ENCODE assay signal across 10 cellular contexts in genomic region chr1:12178511-12178910, GRCh38. TPM values are rescaled to one million over a fixed set of nuclear protein-coding genes. Genes with fewer than 3 reads are reported as not detected.
A peak's percentile ranks its signal among the peaks of the same experiment; 100 is the strongest.
DNase-seq lines count a peak whose midpoint lies in the region; ATAC-seq and TF ChIP-seq lines count a peak whose summit lies in the region.
"Had no signal": no experiment of that assay in that cellular context is flagged by ENCODE, and none has a peak within 500 bp of the region (broad histone marks: within the 10 kb centered on the region; RNA-seq: fewer than 3 reads in every experiment).

No MANE protein-coding gene starts in this region.

- ATAC-seq in activated CD8-positive, alpha-beta memory T cell treated with anti-CD3 and anti-CD28 coated beads, Interleukin-2, amount 10 ng/mL, durations not matched to agents 7 days and 5 days: peak; percentile 0
- peak in 3 of 4 experiments; percentile 2 to 10 (median 5) for ATAC-seq in T-cell (replicated peaks in 1 of 4)

- H3K36me3 Mint-ChIP-seq in activated CD8-positive, alpha-beta memory T cell treated with anti-CD3 and anti-CD28 coated beads, Interleukin-2, amount 10 ng/mL, durations not matched to agents 7 days and 5 days: peaks cover 44% of the 10 kb centered on the region
- H3K36me3 Mint-ChIP-seq in T-cell (peaks cover 9% of the 10 kb centered on the region), immature natural killer cell (peaks cover 0 to 4% (median 3%) of the 10 kb centered on the region in 3 donors)

- no peaks in the 10 kb centered on the region for H3K9me3 Mint-ChIP-seq in activated CD8-positive, alpha-beta memory T cell treated with anti-CD3 and anti-CD28 coated beads, Interleukin-2, amount 10 ng/mL, durations not matched to agents 7 days and 5 days (ENCODE audit: low read depth)
- no peaks in the 10 kb centered on the region for H3K9me3 Mint-ChIP-seq in T-cell
- no peaks in the 10 kb centered on the region for H3K9me3 Mint-ChIP-seq in immature natural killer cell

- H3K4me1 Mint-ChIP-seq in activated CD8-positive, alpha-beta memory T cell treated with anti-CD3 and anti-CD28 coated beads, Interleukin-2, amount 10 ng/mL, durations not matched to agents 7 days and 5 days: peaks cover 84% of the 10 kb centered on the region
- peaks cover 89 to 96% (median 96%) of the 10 kb centered on the region in 3 donors for H3K4me1 Mint-ChIP-seq in T-cell
- peaks cover 98% of the 10 kb centered on the region in 2 donors for H3K4me1 Mint-ChIP-seq in immature natural killer cell

- peak overlapping the region; percentile 99 for H3K27ac Mint-ChIP-seq in activated CD8-positive, alpha-beta memory T cell treated with anti-CD3 and anti-CD28 coated beads, Interleukin-2, amount 10 ng/mL, durations not matched to agents 7 days and 5 days
- H3K27ac Mint-ChIP-seq in T-cell (peak overlapping the region; percentile 90 to 95), immature natural killer cell (peak overlapping the region; percentile 99 to 100 (median 100))

- POLR2A ChIA-PET in T-cell (lab: Charles Lee): interaction anchor here (0.5 to 1.8 kb wide), 12 partner anchors 9 to 54 kb away, joined by 3 to 10 read pairs (median 3); no protein-coding TSS in a partner anchor

- no peak for DNase-seq in activated CD8-positive, alpha-beta memory T cell treated with anti-CD3 and anti-CD28 coated beads, Interleukin-2, amount 10 ng/mL, durations not matched to agents 7 days and 5 days
- no peak for DNase-seq in activated CD8-positive, alpha-beta memory T cell treated with anti-CD3 and anti-CD28 coated beads for 24 hours
- peak in 1 of 34 experiments; percentile 38 for DNase-seq in T-cell
- DNase-seq in immature natural killer cell: no peak
- DNase-seq in NCI-H226: no peak
- DNase-seq in HuH-7.5 (ENCODE audit: low spot score): no peak
- no peak for DNase-seq in coronary artery (ENCODE audit: low spot score)

- H3K27ac ChIP-seq in temporal lobe (ENCODE audit: low read depth, low read length): peak overlapping the region; percentile 50
- peak overlapping the region in 1 of 2 donors; percentile 80 for H3K27ac ChIP-seq in coronary artery
- H3K27ac ChIP-seq: C4-2B, cardiac muscle cell had no signal

- CTCF ChIA-PET in activated CD8-positive, alpha-beta memory T cell treated with anti-CD3 and anti-CD28 coated beads, Interleukin-2, amount 10 ng/mL, durations not matched to agents 7 days and 5 days (lab: Charles Lee): interaction anchor here (0.7 to 8.2 kb wide), 13 partner anchors 8 to 111 kb away, joined by 3 to 104 read pairs (median 7); no protein-coding TSS in a partner anchor
- CTCF ChIA-PET in T-cell (lab: Charles Lee): interaction anchor here (0.8 to 3.2 kb wide), 7 partner anchors 10 to 54 kb away, joined by 3 to 37 read pairs (median 6); no protein-coding TSS in a partner anchor

- H3K4me3 Mint-ChIP-seq in activated CD8-positive, alpha-beta memory T cell treated with anti-CD3 and anti-CD28 coated beads, Interleukin-2, amount 10 ng/mL, durations not matched to agents 7 days and 5 days: peak overlapping the region; percentile 60
- peak overlapping the region; percentile 76 to 92 (median 78) for H3K4me3 Mint-ChIP-seq in T-cell
- H3K4me3 Mint-ChIP-seq in immature natural killer cell: peak overlapping the region; percentile 74 to 96 (median 81)

- no peak overlapping the region for H3K4me3 ChIP-seq in coronary artery
- H3K4me3 ChIP-seq: cardiac muscle cell had no signal

- H3K27me3 Mint-ChIP-seq in activated CD8-positive, alpha-beta memory T cell treated with anti-CD3 and anti-CD28 coated beads, Interleukin-2, amount 10 ng/mL, durations not matched to agents 7 days and 5 days: no peaks in the 10 kb centered on the region
- H3K27me3 Mint-ChIP-seq in T-cell (no peaks in the 10 kb centered on the region), immature natural killer cell (ENCODE audit: low read depth in 3 of 3) (peaks cover 14 to 51% (median 50%) of the 10 kb centered on the region in 3 donors)

- TF ChIP-seq CTCF in coronary artery (IDR thresholded peaks at IDR 0.05): no peak

RNA-seq across cellular contexts. Expression of gene TNFRSF1B, which starts 11.7 kb away (rescaled TPM):
- total RNA-seq in activated CD8-positive, alpha-beta memory T cell treated with anti-CD3 and anti-CD28 coated beads, Interleukin-2, amount 10 ng/mL, durations not matched to agents 7 days and 5 days: 100 to 1,000 TPM; 294 to 370 TPM
- total RNA-seq in T-cell (100 to 1,000 TPM in 2 of 5 donors, 10 to 100 TPM in 3; 55.0 to 130 (median 99.6) TPM), temporal lobe (2.0 TPM)
- 100 to 1,000 TPM; 162 to 269 (median 165) TPM for polyA plus RNA-seq in immature natural killer cell
- polyA plus RNA-seq: cardiac muscle cell had no signal

RNA-seq across cellular contexts. Expression of gene VPS13D, which starts 51.3 kb away (rescaled TPM):
- 10 to 100 TPM; 34.6 to 38.3 TPM for total RNA-seq in activated CD8-positive, alpha-beta memory T cell treated with anti-CD3 and anti-CD28 coated beads, Interleukin-2, amount 10 ng/mL, durations not matched to agents 7 days and 5 days
- 10 to 100 TPM; 73.5 to 85.9 (median 75.8) TPM for total RNA-seq in T-cell
- polyA plus RNA-seq in immature natural killer cell: 1 to 10 TPM; 4.2 to 9.9 (median 6.6) TPM
- total RNA-seq in temporal lobe: 52.1 TPM

Comparison
In these comparisons a context has a peak if more than half of its experiments do, and no peak if none do; other contexts are left out.
1. RNA of gene TNFRSF1B, which starts 11.7 kb away (total RNA-seq): 294 to 370 TPM in activated CD8-positive, alpha-beta memory T cell treated with anti-CD3 and anti-CD28 coated beads, Interleukin-2, amount 10 ng/mL, durations not matched to agents 7 days and 5 days and 55.0 to 130 TPM in T-cell; 2.0 TPM in temporal lobe (single experiment); every median in the first group is over 10 times any median in the second.
2. Peak in every context shown above with its lines, with median percentiles within 50 percentile points of each other: H3K27ac Mint-ChIP-seq and H3K4me3 Mint-ChIP-seq.